ENCODE assay signal across 6 cellular contexts in genomic region chr22:29039684-29040083, GRCh38. TPM values are rescaled to one million over a fixed set of nuclear protein-coding genes. Genes with fewer than 3 reads are reported as not detected.
"Had no signal": no experiment of that assay in that cellular context is flagged by ENCODE, and none has a peak within 500 bp of the region (broad histone marks: within the 10 kb centered on the region; RNA-seq: fewer than 3 reads in every experiment).

No MANE protein-coding gene starts in this region.

RNA-seq across cellular contexts. Expression of gene C22orf31, which starts 21.9 kb away (rescaled TPM):
- total RNA-seq: LHCN-M2, MCF 10A, OCI-LY7, PC-3, SK-MEL-5 had no signal
- polyA plus RNA-seq: SK-N-SH had no signal

RNA-seq across cellular contexts. Expression of gene KREMEN1, which starts 33.2 kb away (rescaled TPM):
- total RNA-seq: OCI-LY7 had no signal
